Comparison of ENCODE assay signal across 26 cellular contexts in the genomic region with DNA sequence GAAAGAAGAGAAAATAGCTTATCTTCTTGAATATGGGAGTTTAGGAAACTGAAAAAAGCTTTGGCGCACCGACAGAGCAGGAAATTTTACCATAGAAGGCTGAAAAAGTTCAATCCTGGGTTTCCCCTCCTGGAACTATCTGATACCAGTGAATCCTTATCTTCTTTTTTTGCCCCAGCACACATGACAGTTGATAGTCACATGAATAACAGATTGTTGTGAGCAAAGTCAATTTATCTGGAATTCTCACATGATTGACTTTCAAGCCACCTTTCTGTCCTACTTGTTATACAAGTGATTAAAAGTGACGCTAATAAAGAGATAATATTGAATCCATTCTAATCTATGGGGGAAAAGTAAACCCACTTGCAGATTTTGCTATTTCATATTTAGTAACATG.
"Had no signal": no experiment of that assay in that cellular context is flagged by ENCODE, and none has a peak within 500 bp of the region (broad histone marks: within the 10 kb centered on the region; RNA-seq: fewer than 3 reads in every experiment).

No MANE protein-coding gene starts in this region.

- H3K4me1 ChIP-seq: neural progenitor cell, prostate gland, sigmoid colon, stomach, thyroid gland, upper lobe of left lung, vagina had no signal

- H3K36me3 ChIP-seq: neural progenitor cell, pancreas, prostate gland, right lobe of liver, sigmoid colon, thoracic aorta, thyroid gland, tibial nerve, upper lobe of left lung, vagina had no signal

- H3K27me3 ChIP-seq: neural progenitor cell, pancreas, right lobe of liver, sigmoid colon, thyroid gland, tibial nerve, upper lobe of left lung, vagina had no signal

- H2AFZ ChIP-seq: neural progenitor cell had no signal

- H3K4me1 Mint-ChIP-seq: natural killer cell; neural progenitor cell; stimulated activated effector memory CD8-positive, alpha-beta T cell treated with anti-CD3 and anti-CD28 coated beads, Interleukin-12 subunit alpha, Interleukin-12 subunit beta, amount 100 ng/mL, for 72 hours; stimulated activated naive B cell treated with anti-CD40 and anti-IgM and Interleukin-4, amounts not matched to agents 10 μg/mL and 1 μg/mL and 100 μg/mL, for 72 hours had no signal

- DNase-seq: natural killer cell; occipital lobe; pancreas; right cardiac atrium; right lobe of liver; sigmoid colon; small intestine; stimulated activated CD4-positive, alpha-beta T cell treated with anti-CD3 and anti-CD28 coated beads, Interleukin-15, amount 100 ng/mL, for 24 hours; stimulated activated CD4-positive, alpha-beta T cell treated with anti-CD3 and anti-CD28 coated beads, Interleukin-2, amount 100 ng/mL, for 24 hours; stimulated activated CD4-positive, alpha-beta T cell treated with anti-CD3 and anti-CD28 coated beads, Interleukin-2, amount 100 ng/mL, for 48 hours; stimulated activated CD4-positive, alpha-beta T cell treated with anti-CD3 and anti-CD28 coated beads, Interleukin-4, amount 100 ng/mL, for 24 hours; stimulated activated naive B cell treated with anti-CD40 and anti-IgM and Interleukin-4, amounts not matched to agents 10 μg/mL and 1 μg/mL and 100 μg/mL, for 72 hours; stimulated activated naive CD4-positive, alpha-beta T cell treated with Interleukin-2 at 50 U/mL for 16 hours; stomach; thyroid gland; trophoblast cell; upper lobe of left lung had no signal

- H3K4me2 ChIP-seq: neural progenitor cell had no signal

- H3K27ac ChIP-seq: neural progenitor cell, pancreas, prostate gland, right lobe of liver, sigmoid colon, stomach, thoracic aorta, thyroid gland, tibial nerve, upper lobe of left lung, vagina had no signal

- H3K4me3 Mint-ChIP-seq: natural killer cell; nephron; neural progenitor cell; stimulated activated effector memory CD8-positive, alpha-beta T cell treated with anti-CD3 and anti-CD28 coated beads, Interleukin-12 subunit alpha, Interleukin-12 subunit beta, amount 100 ng/mL, for 72 hours; stimulated activated naive B cell treated with anti-CD40 and anti-IgM and Interleukin-4, amounts not matched to agents 10 μg/mL and 1 μg/mL and 100 μg/mL, for 72 hours; stimulated activated naive CD8-positive, alpha-beta T cell treated with anti-CD3 and anti-CD28 coated beads, Interleukin-15, Interleukin-2, amounts not matched to agents 100 ng/mL and 50 ng/mL, for 24 hours had no signal

- H3K4me3 ChIP-seq: neural progenitor cell, pancreas, prostate gland, right lobe of liver, sigmoid colon, stomach, thoracic aorta, thyroid gland, tibial nerve, upper lobe of left lung, vagina had no signal

- H3K27me3 Mint-ChIP-seq: stimulated activated naive B cell treated with anti-CD40 and anti-IgM and Interleukin-4, amounts not matched to agents 10 μg/mL and 1 μg/mL and 100 μg/mL, for 72 hours; stimulated activated naive CD8-positive, alpha-beta T cell treated with anti-CD3 and anti-CD28 coated beads, Interleukin-15, Interleukin-2, amounts not matched to agents 100 ng/mL and 50 ng/mL, for 24 hours had no signal

- FAIRE-seq: pancreas, small intestine, urothelium cell line had no signal

- H3K9me3 ChIP-seq: pancreas, prostate gland, right lobe of liver, sigmoid colon, stomach, thoracic aorta, thyroid gland, tibial nerve, upper lobe of left lung, vagina had no signal

- H3K9me3 Mint-ChIP-seq: natural killer cell; nephron; neural progenitor cell; stimulated activated effector memory CD8-positive, alpha-beta T cell treated with anti-CD3 and anti-CD28 coated beads, Interleukin-12 subunit alpha, Interleukin-12 subunit beta, amount 100 ng/mL, for 72 hours; stimulated activated naive B cell treated with anti-CD40 and anti-IgM and Interleukin-4, amounts not matched to agents 10 μg/mL and 1 μg/mL and 100 μg/mL, for 72 hours; stimulated activated naive CD8-positive, alpha-beta T cell treated with anti-CD3 and anti-CD28 coated beads, Interleukin-15, Interleukin-2, amounts not matched to agents 100 ng/mL and 50 ng/mL, for 24 hours had no signal

- H3K9ac ChIP-seq: neural progenitor cell had no signal

- H3K36me3 Mint-ChIP-seq: natural killer cell; neural progenitor cell; stimulated activated effector memory CD8-positive, alpha-beta T cell treated with anti-CD3 and anti-CD28 coated beads, Interleukin-12 subunit alpha, Interleukin-12 subunit beta, amount 100 ng/mL, for 72 hours had no signal

- H3K27ac Mint-ChIP-seq: natural killer cell; neural progenitor cell; stimulated activated effector memory CD8-positive, alpha-beta T cell treated with anti-CD3 and anti-CD28 coated beads, Interleukin-12 subunit alpha, Interleukin-12 subunit beta, amount 100 ng/mL, for 72 hours; stimulated activated naive B cell treated with anti-CD40 and anti-IgM and Interleukin-4, amounts not matched to agents 10 μg/mL and 1 μg/mL and 100 μg/mL, for 72 hours; stimulated activated naive CD8-positive, alpha-beta T cell treated with anti-CD3 and anti-CD28 coated beads, Interleukin-15, Interleukin-2, amounts not matched to agents 100 ng/mL and 50 ng/mL, for 24 hours had no signal
